ENCODE assay signal across 18 cellular contexts in genomic region chr4:151147000-151147399, GRCh38.
"Had no signal": no experiment of that assay in that cellular context is flagged by ENCODE, and none has a peak within 500 bp of the region (broad histone marks: within the 10 kb centered on the region; RNA-seq: fewer than 3 reads in every experiment).

No MANE protein-coding gene starts in this region.

- H3K27ac ChIP-seq: epithelial cell of prostate, heart right ventricle, left ventricle myocardium inferior had no signal

- H3K27me3 Mint-ChIP-seq: T-cell had no signal

- H3K4me3 ChIP-seq: heart right ventricle, left ventricle myocardium inferior, upper lobe of left lung had no signal

- H3K9me3 Mint-ChIP-seq: activated naive CD8-positive, alpha-beta T cell treated with anti-CD3 and anti-CD28 coated beads, Interleukin-2, amount 50 U/mL, for 24 hours; nephron; stimulated activated naive CD8-positive, alpha-beta T cell treated with anti-CD3 and anti-CD28 coated beads, Interleukin-15, Interleukin-2, amounts not matched to agents 100 ng/mL and 50 ng/mL, for 24 hours; T-cell had no signal

- H3K9me3 ChIP-seq: heart right ventricle, left ventricle myocardium inferior, upper lobe of left lung had no signal

- H3K27ac Mint-ChIP-seq: activated CD8-positive, alpha-beta T cell treated with anti-CD3 and anti-CD28 coated beads, Interleukin-2, amount 10 ng/mL, durations not matched to agents 7 days and 5 days; activated naive CD8-positive, alpha-beta T cell treated with anti-CD3 and anti-CD28 coated beads, Interleukin-2, amount 50 U/mL, for 24 hours; nephron; stimulated activated naive CD8-positive, alpha-beta T cell treated with anti-CD3 and anti-CD28 coated beads, Interleukin-15, Interleukin-2, amounts not matched to agents 100 ng/mL and 50 ng/mL, for 24 hours; T-cell had no signal

- H3K4me1 Mint-ChIP-seq: activated naive CD8-positive, alpha-beta T cell treated with anti-CD3 and anti-CD28 coated beads, Interleukin-2, amount 50 U/mL, for 24 hours; nephron; T-cell had no signal

- H3K27me3 ChIP-seq: heart right ventricle, upper lobe of left lung had no signal

- H3K36me3 Mint-ChIP-seq: T-cell had no signal

- ATAC-seq: activated CD8-positive, alpha-beta T cell treated with anti-CD3 and anti-CD28 coated beads, Interleukin-2, amount 10 ng/mL, durations not matched to agents 7 days and 5 days; activated naive CD8-positive, alpha-beta T cell treated with anti-CD3 and anti-CD28 coated beads, Interleukin-2, amount 50 U/mL, for 24 hours; heart right ventricle; T-cell had no signal

- H3K4me3 Mint-ChIP-seq: activated CD8-positive, alpha-beta T cell treated with anti-CD3 and anti-CD28 coated beads, Interleukin-2, amount 10 ng/mL, durations not matched to agents 7 days and 5 days; activated naive CD8-positive, alpha-beta T cell treated with anti-CD3 and anti-CD28 coated beads, Interleukin-2, amount 50 U/mL, for 24 hours; nephron; stimulated activated naive CD8-positive, alpha-beta T cell treated with anti-CD3 and anti-CD28 coated beads, Interleukin-15, Interleukin-2, amounts not matched to agents 100 ng/mL and 50 ng/mL, for 24 hours; T-cell had no signal

- DNase-seq: activated CD4-positive, alpha-beta T cell treated with anti-CD3 and anti-CD28 coated beads for 48 hours; activated CD8-positive, alpha-beta memory T cell treated with anti-CD3 and anti-CD28 coated beads, Interleukin-2, amount 50 U/mL, for 48 hours; activated CD8-positive, alpha-beta T cell treated with anti-CD3 and anti-CD28 coated beads, Interleukin-2, amount 10 ng/mL, durations not matched to agents 7 days and 5 days; activated naive CD4-positive, alpha-beta T cell treated with Interleukin-2 at 50 U/mL for 16 hours; activated naive CD8-positive, alpha-beta T cell treated with anti-CD3 and anti-CD28 coated beads, Interleukin-2, amount 50 U/mL, for 24 hours; cortex of kidney; effector CD8-positive, alpha-beta T cell; heart right ventricle; islet precursor cell; left ventricle myocardium inferior; mesendoderm; stimulated activated CD4-positive, alpha-beta T cell treated with anti-CD3 and anti-CD28 coated beads, Interleukin-15, amount 100 ng/mL, for 24 hours; stimulated activated CD4-positive, alpha-beta T cell treated with anti-CD3 and anti-CD28 coated beads, Interleukin-4, amount 100 ng/mL, for 24 hours; T-cell; upper lobe of left lung had no signal
